19 cellular contexts compared by ENCODE assay signal in the genomic region with DNA sequence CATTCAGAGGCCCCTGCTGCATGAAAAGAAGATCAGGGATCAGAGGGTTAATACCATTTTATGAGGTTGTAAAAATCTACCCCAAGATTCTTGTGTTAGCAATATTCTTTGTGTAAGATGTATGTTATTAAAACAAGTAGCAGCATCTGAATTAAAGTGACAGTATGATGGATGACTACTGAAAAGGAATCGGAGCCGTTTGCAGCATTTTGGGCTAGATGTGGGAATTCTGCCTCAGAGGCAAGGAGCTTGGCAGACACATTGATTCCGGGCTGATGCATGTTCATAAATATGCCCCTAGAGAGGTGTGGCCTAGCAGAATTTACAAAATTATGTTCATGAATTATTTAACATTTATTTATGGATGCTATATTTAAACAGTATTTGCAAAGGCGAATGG.
"Had no signal": no experiment of that assay in that cellular context is flagged by ENCODE, and none has a peak within 500 bp of the region (broad histone marks: within the 10 kb centered on the region; RNA-seq: fewer than 3 reads in every experiment).

No MANE protein-coding gene starts in this region.

- H3K4me1 ChIP-seq: esophagus squamous epithelium, foreskin keratinocyte, left ventricle myocardium inferior, right atrium auricular region, testis, tibial nerve had no signal

- H3K36me3 ChIP-seq: esophagus squamous epithelium, left ventricle myocardium inferior, neutrophil, right atrium auricular region, sigmoid colon, tibial nerve had no signal

- DNase-seq: effector memory CD8-positive, alpha-beta T cell; esophagus squamous epithelium; foreskin keratinocyte; immature natural killer cell; left ventricle myocardium inferior; naive thymus-derived CD4-positive, alpha-beta T cell; posterior cingulate gyrus; sigmoid colon; stimulated activated CD4-positive, alpha-beta T cell treated with anti-CD3 and anti-CD28 coated beads, Interleukin-2, amount 100 ng/mL, for 24 hours; stimulated activated CD4-positive, alpha-beta T cell treated with anti-CD3 and anti-CD28 coated beads, Interleukin-4, amount 100 ng/mL, for 4 hours; stimulated activated naive B cell treated with anti-CD40 and anti-IgM and Interleukin-4, amounts not matched to agents 10 μg/mL and 1 μg/mL and 100 μg/mL, for 72 hours; stimulated activated naive CD8-positive, alpha-beta T cell treated with anti-CD3 and anti-CD28 coated beads, Interleukin-15, amount 100 ng/mL, for 72 hours; testis had no signal

- H3K27ac Mint-ChIP-seq: dendritic cell treated with granulocyte-macrophage colony-stimulating factor and Interleukin-4, amounts not matched to agents 40 ng/mL and 50 ng/mL, for 4 days; effector memory CD8-positive, alpha-beta T cell; immature natural killer cell; naive thymus-derived CD4-positive, alpha-beta T cell; stimulated activated naive B cell treated with anti-CD40 and anti-IgM and Interleukin-4, amounts not matched to agents 10 μg/mL and 1 μg/mL and 100 μg/mL, for 72 hours; stimulated activated naive CD8-positive, alpha-beta T cell treated with anti-CD3 and anti-CD28 coated beads, Interleukin-15, amount 100 ng/mL, for 72 hours had no signal

- H3K9me3 ChIP-seq: esophagus squamous epithelium, left ventricle myocardium inferior, neutrophil, right atrium auricular region, sigmoid colon, testis, tibial nerve had no signal

- H3K27me3 ChIP-seq: esophagus squamous epithelium, foreskin keratinocyte, neutrophil, right atrium auricular region, sigmoid colon, testis, tibial nerve had no signal

- H3K9me3 Mint-ChIP-seq: dendritic cell treated with granulocyte-macrophage colony-stimulating factor and Interleukin-4, amounts not matched to agents 40 ng/mL and 50 ng/mL, for 4 days; stimulated activated naive B cell treated with anti-CD40 and anti-IgM and Interleukin-4, amounts not matched to agents 10 μg/mL and 1 μg/mL and 100 μg/mL, for 72 hours had no signal

- H3K27ac ChIP-seq: esophagus squamous epithelium, foreskin keratinocyte, left ventricle myocardium inferior, neutrophil, right atrium auricular region, sigmoid colon, skin epidermis, testis, tibial nerve had no signal

- H3K4me1 Mint-ChIP-seq: immature natural killer cell; naive thymus-derived CD4-positive, alpha-beta T cell; stimulated activated naive B cell treated with anti-CD40 and anti-IgM and Interleukin-4, amounts not matched to agents 10 μg/mL and 1 μg/mL and 100 μg/mL, for 72 hours; stimulated activated naive CD8-positive, alpha-beta T cell treated with anti-CD3 and anti-CD28 coated beads, Interleukin-15, amount 100 ng/mL, for 72 hours had no signal

- H3K36me3 Mint-ChIP-seq: immature natural killer cell; naive thymus-derived CD4-positive, alpha-beta T cell; stimulated activated naive B cell treated with anti-CD40 and anti-IgM and Interleukin-4, amounts not matched to agents 10 μg/mL and 1 μg/mL and 100 μg/mL, for 72 hours had no signal

- H3K4me3 Mint-ChIP-seq: dendritic cell treated with granulocyte-macrophage colony-stimulating factor and Interleukin-4, amounts not matched to agents 40 ng/mL and 50 ng/mL, for 4 days; effector memory CD8-positive, alpha-beta T cell; immature natural killer cell; naive thymus-derived CD4-positive, alpha-beta T cell; stimulated activated naive B cell treated with anti-CD40 and anti-IgM and Interleukin-4, amounts not matched to agents 10 μg/mL and 1 μg/mL and 100 μg/mL, for 72 hours; stimulated activated naive CD8-positive, alpha-beta T cell treated with anti-CD3 and anti-CD28 coated beads, Interleukin-15, amount 100 ng/mL, for 72 hours had no signal

- ATAC-seq: effector memory CD8-positive, alpha-beta T cell; foreskin keratinocyte; naive thymus-derived CD4-positive, alpha-beta T cell; stimulated activated naive B cell treated with anti-CD40 and anti-IgM and Interleukin-4, amounts not matched to agents 10 μg/mL and 1 μg/mL and 100 μg/mL, for 72 hours; stimulated activated naive CD8-positive, alpha-beta T cell treated with anti-CD3 and anti-CD28 coated beads, Interleukin-15, amount 100 ng/mL, for 72 hours had no signal

- H3K27me3 Mint-ChIP-seq: dendritic cell treated with granulocyte-macrophage colony-stimulating factor and Interleukin-4, amounts not matched to agents 40 ng/mL and 50 ng/mL, for 4 days; effector memory CD8-positive, alpha-beta T cell; naive thymus-derived CD4-positive, alpha-beta T cell; stimulated activated naive B cell treated with anti-CD40 and anti-IgM and Interleukin-4, amounts not matched to agents 10 μg/mL and 1 μg/mL and 100 μg/mL, for 72 hours; stimulated activated naive CD8-positive, alpha-beta T cell treated with anti-CD3 and anti-CD28 coated beads, Interleukin-15, amount 100 ng/mL, for 72 hours had no signal

- H3K4me3 ChIP-seq: esophagus squamous epithelium, left ventricle myocardium inferior, lung, right atrium auricular region, sigmoid colon, skin epidermis, testis, tibial nerve had no signal
